In the genomic region with DNA sequence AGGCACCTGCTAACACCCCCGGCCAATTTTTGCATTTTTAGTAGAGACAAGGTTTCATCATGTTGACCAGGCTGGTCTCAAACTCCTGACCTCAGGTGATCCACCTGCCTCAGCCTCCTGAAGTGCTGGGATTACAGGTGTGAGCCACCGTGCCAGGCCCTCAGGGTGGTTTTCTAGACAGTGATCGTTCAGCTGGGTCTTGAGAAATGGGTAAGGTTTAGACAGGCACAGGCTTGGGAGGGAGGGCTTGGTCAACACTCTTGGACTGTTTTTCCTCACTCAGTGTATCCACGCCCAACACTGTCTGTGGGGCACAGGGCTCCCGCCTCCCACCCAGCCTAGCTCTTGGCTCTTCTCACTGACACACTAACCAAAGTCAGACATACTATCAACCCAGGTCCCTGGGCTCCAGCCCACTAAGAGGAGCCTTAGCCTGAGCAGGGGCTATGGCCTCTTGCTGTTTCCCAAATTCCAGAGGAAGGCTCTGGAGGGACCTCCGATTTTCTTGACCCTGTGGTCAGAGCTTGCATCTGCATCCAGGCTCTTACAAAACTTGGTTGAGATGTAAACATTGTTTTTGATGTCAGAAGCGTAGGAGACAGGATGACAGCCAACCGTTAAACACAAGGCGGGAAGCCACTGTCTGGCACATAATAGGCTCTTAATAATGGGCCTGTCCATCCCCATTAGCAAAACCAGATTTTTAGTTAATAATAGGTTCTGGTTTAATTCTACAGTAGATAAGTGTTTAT, we compare ENCODE assay signal across 26 cellular contexts.
"Had no signal": no experiment of that assay in that cellular context is flagged by ENCODE, and none has a peak within 500 bp of the region (broad histone marks: within the 10 kb centered on the region; RNA-seq: fewer than 3 reads in every experiment).

No MANE protein-coding gene starts in this region.

- H3K27me3 ChIP-seq: dorsolateral prefrontal cortex, gastroesophageal sphincter, left lung, pancreas, suprapubic skin, transverse colon had no signal

- DNase-seq: activated CD4-positive, alpha-beta T cell treated with anti-CD3 and anti-CD28 coated beads for 4 hours; activated CD4-positive, alpha-beta T cell treated with anti-CD3 and anti-CD28 coated beads, Interleukin-2, amount 50 U/mL, for 4 hours; activated naive CD4-positive, alpha-beta T cell; activated T-cell treated with anti-CD3 and anti-CD28 coated beads for 4 hours; activated T-cell treated with anti-CD3 and anti-CD28 coated beads, Interleukin-2, amount 50 U/mL, for 72 hours; cerebellar nuclear complex; dorsolateral prefrontal cortex; effector memory CD4-positive, alpha-beta T cell; hypothalamus; kidney glomerular epithelial cell; midbrain; naive thymus-derived CD4-positive, alpha-beta T cell; nucleus accumbens; stimulated activated CD4-positive, alpha-beta T cell treated with anti-CD3 and anti-CD28 coated beads, Interleukin-15, amount 100 ng/mL, for 24 hours; stimulated activated CD4-positive, alpha-beta T cell treated with anti-CD3 and anti-CD28 coated beads, Interleukin-2, amount 100 ng/mL, for 24 hours; stimulated activated naive CD4-positive, alpha-beta T cell; T-cell; transverse colon had no signal

- H3K36me3 ChIP-seq: gastroesophageal sphincter, left lung, pancreas, prostate gland, suprapubic skin, transverse colon had no signal

- H3K4me1 ChIP-seq: pancreas, prostate gland had no signal

- H3K9me3 ChIP-seq: gastroesophageal sphincter, left lung, pancreas, prostate gland, suprapubic skin, transverse colon had no signal

- H3K27ac ChIP-seq: coronary artery, dorsolateral prefrontal cortex, gastroesophageal sphincter, left lung, pancreas, prostate gland, suprapubic skin, transverse colon, VCaP had no signal

- H3K4me3 ChIP-seq: coronary artery, dorsolateral prefrontal cortex, gastroesophageal sphincter, left lung, pancreas, prostate gland, suprapubic skin, transverse colon had no signal

- ATAC-seq: activated naive CD4-positive, alpha-beta T cell treated with anti-CD3 and anti-CD28 coated beads, Interleukin-2, amount 50 U/mL, for 72 hours; activated T-cell treated with anti-CD3 and anti-CD28 coated beads, Interleukin-2, amount 50 U/mL, for 72 hours; gastroesophageal sphincter; left lung; naive thymus-derived CD4-positive, alpha-beta T cell; pancreas; T-cell had no signal
